Comparison of ENCODE assay signal across 1 cellular context in genomic region chr19:16131648-16132047, GRCh38.
TF ChIP-seq lines count a peak whose summit lies in the region.

No MANE protein-coding gene starts in this region.

TF ChIP-seq in HEK293, 187 proteins besides CTCF, POLR2A, EP300 and RAD21 (continued from another document):
- TF ChIP-seq ZNF211 (tag by site-specific recombination; IDR thresholded peaks at IDR 0.05; ENCODE audit: low read depth): 0 out of 2 replicates have a peak, but pooled peaks have one; percentile 12
- peak; percentile 56; the same call in 1 of the 2 replicates for TF ChIP-seq GLI4 (tag by site-specific recombination; IDR thresholded peaks at IDR 0.05)
